25 cellular contexts compared by ENCODE assay signal in the genomic region with DNA sequence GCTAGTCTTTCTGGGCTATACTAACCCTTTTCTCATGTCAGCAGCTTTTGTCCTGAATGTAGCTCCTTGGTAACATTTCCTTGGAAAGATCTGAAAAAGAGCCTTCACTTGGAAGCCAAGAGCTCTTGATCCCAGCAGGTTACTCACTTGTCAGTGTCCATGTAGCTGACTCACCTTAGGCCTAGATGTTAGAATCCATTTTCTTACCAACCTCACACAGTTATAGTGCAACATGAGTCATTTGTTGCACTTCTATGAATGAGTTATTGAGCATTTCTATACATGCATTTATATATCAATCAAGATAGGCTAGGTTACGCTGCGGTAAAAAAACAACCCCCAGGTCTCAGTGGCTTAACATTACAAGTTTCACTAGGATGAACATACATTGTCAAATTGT.
DNase-seq lines count a peak whose midpoint lies in the region; ATAC-seq, FAIRE-seq and TF ChIP-seq lines count a peak whose summit lies in the region.
"Had no signal": no experiment of that assay in that cellular context is flagged by ENCODE, and none has a peak within 500 bp of the region (broad histone marks: within the 10 kb centered on the region; RNA-seq: fewer than 3 reads in every experiment).

No MANE protein-coding gene starts in this region.

- H3K36me3 Mint-ChIP-seq in naive thymus-derived CD4-positive, alpha-beta T cell, result no peaks in the 10 kb centered on the region
- H3K36me3 Mint-ChIP-seq: naive B cell had no signal

- no peak overlapping the region for H3K4me3 ChIP-seq in naive thymus-derived CD4-positive, alpha-beta T cell (ENCODE audit: low read length)
- no peak overlapping the region for H3K4me3 ChIP-seq in testis
- H3K4me3 ChIP-seq: esophagus squamous epithelium, smooth muscle cell, thyroid gland had no signal

- H3K4me3 Mint-ChIP-seq in naive thymus-derived CD4-positive, alpha-beta T cell, result no peak overlapping the region
- H3K4me3 Mint-ChIP-seq: naive B cell had no signal

- no peak for TF ChIP-seq POLR2A in H54 (IDR thresholded peaks at IDR 0.05; ENCODE audit: low read depth, low read length)
- TF ChIP-seq POLR2A in testis (IDR thresholded peaks at IDR 0.05), result no peak

- H3K9me3 Mint-ChIP-seq in naive thymus-derived CD4-positive, alpha-beta T cell, result peaks cover 0 to 4% (median 0%) of the 10 kb centered on the region in 11 donors
- H3K9me3 Mint-ChIP-seq: naive B cell had no signal

- ATAC-seq in esophagus mucosa, result peak; percentile 80
- ATAC-seq in naive thymus-derived CD4-positive, alpha-beta T cell, result no peak
- no peak for ATAC-seq in GM21367 (IDR thresholded peaks at IDR 0.05; ENCODE audit: unreplicated experiment)
- no peak for ATAC-seq in HG02678 (IDR thresholded peaks at IDR 0.05; ENCODE audit: unreplicated experiment)
- ATAC-seq: left cardiac atrium had no signal

- CTCF ChIA-PET in naive thymus-derived CD4-positive, alpha-beta T cell (lab: Charles Lee), result interaction anchor here (1.7 kb wide), 1 partner anchor 279 kb away, joined by 4 read pairs; no protein-coding TSS in a partner anchor

- intact Hi-C loops in naive thymus-derived CD4-positive, alpha-beta T cell (cut with micrococcal nuclease), result no loop called here
- intact Hi-C loops in testis (cut with DNase I; ENCODE audit: low total_unique reads), result no loop called here

- peaks cover 0 to 3% (median 0%) of the 10 kb centered on the region in 7 donors for H3K4me1 Mint-ChIP-seq in naive thymus-derived CD4-positive, alpha-beta T cell
- H3K4me1 Mint-ChIP-seq: naive B cell had no signal

- FAIRE-seq in H54 (lab: Jason Lieb, UNC) (peak; percentile 52), RCC 7860 (lab: Jason Lieb, UNC) (no peak)

- no peaks in the 10 kb centered on the region for H3K9me3 ChIP-seq in naive thymus-derived CD4-positive, alpha-beta T cell (ENCODE audit: control insufficient read depth in 2 of 3, low read length in 3 of 3)
- H3K9me3 ChIP-seq in testis, result no peaks in the 10 kb centered on the region
- H3K9me3 ChIP-seq: esophagus squamous epithelium, thyroid gland had no signal

- no peak overlapping the region for H3K27ac Mint-ChIP-seq in naive thymus-derived CD4-positive, alpha-beta T cell
- H3K27ac Mint-ChIP-seq: naive B cell had no signal

- peaks cover 0 to 1% (median 0%) of the 10 kb centered on the region in 5 donors for H3K27me3 Mint-ChIP-seq in naive thymus-derived CD4-positive, alpha-beta T cell

- TF ChIP-seq CTCF in testis (IDR thresholded peaks at IDR 0.05), result no peak

- DNase-seq in A172 (ENCODE audit: low spot score) (peak; percentile 33), H54 (ENCODE audit: insufficient read length, low spot score) (no peak), RCC 7860 (ENCODE audit: low spot score) (peak; percentile 41), testis (no peak)
- DNase-seq in naive thymus-derived CD4-positive, alpha-beta T cell, result no peak
- DNase-seq: activated CD4-positive, alpha-beta T cell treated with anti-CD3 and anti-CD28 coated beads, Interleukin-2, amount 50 U/mL, for 4 hours; activated naive CD4-positive, alpha-beta T cell treated with Interleukin-2 at 50 U/mL for 16 hours; DMS 273 treated with DMSO at 0.1 percent for 48 hours; effector CD4-positive, alpha-beta T cell; esophagus squamous epithelium; GDM1; Karpas-422; left cardiac atrium; naive B cell; NCI-H1092; NCI-H2029; NCI-H446 treated with DMSO at 0.1 percent for 48 hours; occipital lobe; stimulated activated CD4-positive, alpha-beta T cell treated with anti-CD3 and anti-CD28 coated beads, Interleukin-2, amount 100 ng/mL, for 48 hours; stimulated activated naive CD4-positive, alpha-beta T cell; thyroid gland had no signal

- H3K27me3 ChIP-seq in naive thymus-derived CD4-positive, alpha-beta T cell (ENCODE audit: control insufficient read depth in 2 of 2, insufficient read depth in 2 of 2, low read length in 2 of 2), result no peaks in the 10 kb centered on the region
- H3K27me3 ChIP-seq in testis, result no peaks in the 10 kb centered on the region
- H3K27me3 ChIP-seq: esophagus squamous epithelium, thyroid gland had no signal

- H3K36me3 ChIP-seq in naive thymus-derived CD4-positive, alpha-beta T cell (ENCODE audit: control insufficient read depth in 2 of 3, insufficient read depth in 3 of 3, low read length in 3 of 3), result no peaks in the 10 kb centered on the region
- H3K36me3 ChIP-seq in testis (ENCODE audit: low read depth, missing control alignments), result no peaks in the 10 kb centered on the region
- H3K36me3 ChIP-seq: esophagus squamous epithelium, thyroid gland had no signal

- POLR2A ChIA-PET in naive thymus-derived CD4-positive, alpha-beta T cell (lab: Charles Lee), result no interaction called here

- 97 to 98% methylated on average over 2 of the region's 2 CpGs for WGBS in testis, 2 donors

- no peaks in the 10 kb centered on the region for H3K4me1 ChIP-seq in naive thymus-derived CD4-positive, alpha-beta T cell (ENCODE audit: control insufficient read depth in 2 of 2, insufficient read depth in 2 of 2, low read length in 2 of 2)
- H3K4me1 ChIP-seq in testis, result no peaks in the 10 kb centered on the region

- no peak overlapping the region for H3K27ac ChIP-seq in naive thymus-derived CD4-positive, alpha-beta T cell (ENCODE audit: low read depth, low read length)
- no peak overlapping the region for H3K27ac ChIP-seq in testis
- H3K27ac ChIP-seq: esophagus squamous epithelium, thyroid gland had no signal

Comparison
In these comparisons a context has a peak if more than half of its experiments do, and no peak if none do; other contexts are left out.
1. DNase-seq: peak in A172 (single experiment) and RCC 7860 (single experiment); none in H54 (single experiment), naive thymus-derived CD4-positive, alpha-beta T cell (0 of 9) and testis (single experiment).